24 cellular contexts compared by ENCODE assay signal in genomic region chr15:70717237-70717793, GRCh38. TPM values are rescaled to one million over a fixed set of nuclear protein-coding genes. Genes with fewer than 3 reads are reported as not detected.
DNase-seq lines count a peak whose midpoint lies in the region; TF ChIP-seq lines count a peak whose summit lies in the region.
"Had no signal": no experiment of that assay in that cellular context is flagged by ENCODE, and none has a peak within 500 bp of the region (broad histone marks: within the 10 kb centered on the region; RNA-seq: fewer than 3 reads in every experiment).

No MANE protein-coding gene starts in this region.

- no peak for TF ChIP-seq POLR2A in breast epithelium (IDR thresholded peaks at IDR 0.05)
- TF ChIP-seq POLR2A in vagina (IDR thresholded peaks at IDR 0.05): no peak

- H2AFZ ChIP-seq in mammary epithelial cell (ENCODE audit: low read depth, low read length) (no peak overlapping the region), fibroblast of lung (ENCODE audit: low read length) (no peak overlapping the region)
- H2AFZ ChIP-seq: neural progenitor cell had no signal

- H3K9me3 ChIP-seq in breast epithelium (no peaks in the 10 kb centered on the region), mammary epithelial cell (replicated peaks; ENCODE audit: insufficient read depth, low read length) (no peaks in the 10 kb centered on the region), fibroblast of lung (ENCODE audit: control insufficient read depth, insufficient read depth, low read depth, low read length) (no peaks in the 10 kb centered on the region), vagina (no peaks in the 10 kb centered on the region)
- H3K9me3 ChIP-seq: Peyer's patch, SK-N-SH had no signal

- H3K27ac ChIP-seq in breast epithelium (peak overlapping the region; percentile 59 to 61), mammary epithelial cell (ENCODE audit: insufficient read depth, low read depth, low read length) (no peak overlapping the region), fibroblast of lung (ENCODE audit: insufficient read depth, low read length) (no peak overlapping the region), rectal smooth muscle tissue (ENCODE audit: low read depth, low read length) (peak overlapping the region; percentile 40), vagina (peak overlapping the region; percentile 17)
- H3K27ac ChIP-seq: neural progenitor cell had no signal

- H3K36me3 ChIP-seq in breast epithelium: no peaks in the 10 kb centered on the region
- no peaks in the 10 kb centered on the region for H3K36me3 ChIP-seq in mammary epithelial cell (ENCODE audit: insufficient read depth, low read length)
- H3K36me3 ChIP-seq in fibroblast of lung (ENCODE audit: control insufficient read depth, insufficient read depth, low read length): peaks cover 2% of the 10 kb centered on the region
- H3K36me3 ChIP-seq in rectal smooth muscle tissue (ENCODE audit: control insufficient read depth, insufficient read depth, low read length): no peaks in the 10 kb centered on the region
- H3K36me3 ChIP-seq in vagina: no peaks in the 10 kb centered on the region
- H3K36me3 ChIP-seq: neural progenitor cell, Peyer's patch had no signal

- no peak overlapping the region for H3K4me3 ChIP-seq in breast epithelium
- H3K4me3 ChIP-seq in mammary epithelial cell (replicated peaks in 1 of 3; ENCODE audit: insufficient read depth in 1 of 3, low read depth in 2 of 3, low read length in 3 of 3): no peak overlapping the region
- no peak overlapping the region for H3K4me3 ChIP-seq in fibroblast of lung (replicated peaks in 1 of 4; ENCODE audit: control extremely low read depth in 1 of 4, insufficient read depth in 1 of 4, low read depth in 3 of 4, low read length in 4 of 4)
- no peak overlapping the region for H3K4me3 ChIP-seq in rectal smooth muscle tissue (ENCODE audit: low read length)
- no peak overlapping the region for H3K4me3 ChIP-seq in vagina
- H3K4me3 ChIP-seq: neural progenitor cell, Peyer's patch had no signal

- H3K4me1 ChIP-seq in breast epithelium: peaks cover 7 to 23% of the 10 kb centered on the region in 2 donors
- H3K4me1 ChIP-seq in mammary epithelial cell (ENCODE audit: insufficient read depth, low read length): peaks cover 20% of the 10 kb centered on the region
- H3K4me1 ChIP-seq in fibroblast of lung (ENCODE audit: control insufficient read depth, extremely low read depth, insufficient read depth, low read length): peaks cover 20% of the 10 kb centered on the region
- peaks cover 19% of the 10 kb centered on the region for H3K4me1 ChIP-seq in rectal smooth muscle tissue (ENCODE audit: control insufficient read depth, insufficient read depth, low read length)
- H3K4me1 ChIP-seq in vagina: peaks cover 68% of the 10 kb centered on the region

- in situ Hi-C loops in mammary epithelial cell (cut with MboI; ENCODE audit: low sequenced_read_pairs in 2 of 2) (no loop called here), ACHN (cut with HindIII; ENCODE audit: low pct_ligation_motif_present, low pct_unique_long_range_greater_than_20kb, low sequenced_read_pairs) (no loop called here)

- H4K20me1 ChIP-seq in mammary epithelial cell (ENCODE audit: insufficient read depth, low read length) (no peaks in the 10 kb centered on the region), fibroblast of lung (ENCODE audit: control insufficient read depth, extremely low read depth, insufficient read depth, low read length) (peaks cover 4% of the 10 kb centered on the region)

- H3K9ac ChIP-seq in mammary epithelial cell (ENCODE audit: insufficient read depth, low read length) (no peak overlapping the region), fibroblast of lung (ENCODE audit: insufficient read depth, low read length) (no peak overlapping the region), rectal smooth muscle tissue (ENCODE audit: low read length) (no peak overlapping the region)
- H3K9ac ChIP-seq: neural progenitor cell, SK-N-SH had no signal

- DNase-seq in breast epithelium (ENCODE audit: low spot score in 2 of 2) (no peak), mammary epithelial cell (no peak), fibroblast of lung (ENCODE audit: low read depth in 2 of 2) (peak in 1 of 2 donors; percentile 42), vagina (ENCODE audit: extremely low spot score in 2 of 2) (no peak), ACHN (no peak)
- DNase-seq in stimulated activated naive CD4-positive, alpha-beta T cell treated with Interleukin-2 at 50 U/mL for 16 hours (lab: John Stamatoyannopoulos, UW): no peak
- no peak for DNase-seq in activated CD4-positive, CD25-positive, alpha-beta regulatory T cell (lab: John Stamatoyannopoulos, UW)
- DNase-seq: activated CD4-positive, alpha-beta memory T cell treated with anti-CD3 and anti-CD28 coated beads for 36 hours; activated gamma-delta T cell treated with Interleukin-2 at 50 U/mL for 16 hours; activated T-cell treated with anti-CD3 and anti-CD28 coated beads for 4 hours; amniotic stem cell; EL; glutamatergic neuron; H9; Kasumi-1; NCI-H1092 treated with DMSO at 0.1 percent for 48 hours; NCI-H2029 treated with DMSO at 0.1 percent for 48 hours; NCI-H446; Peyer's patch; retina; SK-N-SH; stimulated activated CD4-positive, alpha-beta T cell treated with anti-CD3 and anti-CD28 coated beads, Interleukin-15, amount 100 ng/mL, for 24 hours had no signal

- BruUV-seq in mammary epithelial cell (replicated peaks; lab: Mats Ljungman, UMichigan): no TSS peak

- dilution Hi-C loops in mammary epithelial cell (cut with HindIII; ENCODE audit: low sequenced_read_pairs): no loop called here

- intact Hi-C loops in breast epithelium (cut with DNase I; ENCODE audit: low total_unique reads) (no loop called here), mammary epithelial cell (cut with micrococcal nuclease) (no loop called here), vagina (cut with DNase I) (no loop called here)

- CTCF ChIA-PET in mammary epithelial cell (lab: Charles Lee; ENCODE audit: low non-redundant PET): no interaction called here

- H3K79me2 ChIP-seq in mammary epithelial cell (ENCODE audit: insufficient read depth, low read length) (peaks cover 29% of the 10 kb centered on the region), fibroblast of lung (ENCODE audit: control insufficient read depth, insufficient read depth, low read length) (peaks cover 89% of the 10 kb centered on the region)

- TF ChIP-seq CTCF in breast epithelium (IDR thresholded peaks at IDR 0.05) (no peak), mammary epithelial cell (conservative IDR thresholded peaks at IDR 0.05 in 1 of 2, IDR thresholded peaks at IDR 0.05 in 1 of 2; ENCODE audit: extremely low read depth in 1 of 2, insufficient read depth in 1 of 2, low read depth in 1 of 2, low read length in 2 of 2) (no peak), fibroblast of lung (conservative IDR thresholded peaks at IDR 0.05 in 1 of 2, IDR thresholded peaks at IDR 0.05 in 1 of 2; ENCODE audit: low read depth in 1 of 2, low read length in 2 of 2) (no peak), vagina (IDR thresholded peaks at IDR 0.05) (no peak)

- H3K27me3 ChIP-seq in breast epithelium: no peaks in the 10 kb centered on the region
- no peaks in the 10 kb centered on the region for H3K27me3 ChIP-seq in mammary epithelial cell (ENCODE audit: insufficient read depth, low read length)
- H3K27me3 ChIP-seq in fibroblast of lung (ENCODE audit: control insufficient read depth, insufficient read depth, low read length): no peaks in the 10 kb centered on the region
- no peaks in the 10 kb centered on the region for H3K27me3 ChIP-seq in rectal smooth muscle tissue (ENCODE audit: control insufficient read depth, insufficient read depth, low read length)
- no peaks in the 10 kb centered on the region for H3K27me3 ChIP-seq in vagina
- H3K27me3 ChIP-seq: neural progenitor cell, Peyer's patch had no signal

- H3K4me2 ChIP-seq in mammary epithelial cell (ENCODE audit: insufficient read depth, low read depth, low read length) (no peak overlapping the region), fibroblast of lung (ENCODE audit: extremely low read depth, insufficient read depth, low read length) (peak overlapping the region; percentile 15)
- H3K4me2 ChIP-seq: neural progenitor cell, SK-N-SH had no signal

RNA-seq across cellular contexts. Expression of gene UACA, which starts 46.0 kb away (rescaled TPM):
- total RNA-seq in breast epithelium: 100 to 1,000 TPM in 1 of 3 donors, 10 to 100 TPM in 2; 68.5 to 144 (median 71.7) TPM
- total RNA-seq in mammary epithelial cell: 10 to 100 TPM; 19.2 to 39.6 TPM
- 19.0 TPM for polyA plus RNA-seq in mammary epithelial cell
- 81.9 TPM for polyA minus RNA-seq in mammary epithelial cell
- total RNA-seq in fibroblast of lung: 107 and 187 TPM in 2 replicates
- polyA plus RNA-seq in fibroblast of lung: 136 and 170 TPM in 2 replicates
- polyA plus RNA-seq in fibroblast of lung (2012): 242 and 250 TPM in 2 replicates
- 571 and 816 TPM in 2 replicates for polyA minus RNA-seq in fibroblast of lung (ENCODE audit: low replicate concordance)
- total RNA-seq in vagina: 40.3 TPM

Comparison
In these comparisons a context has a peak if more than half of its experiments do, and no peak if none do; other contexts are left out.
1. H3K27ac ChIP-seq: peak in breast epithelium (2 of 2), rectal smooth muscle tissue (single experiment) and vagina (single experiment); none in mammary epithelial cell (single experiment) and fibroblast of lung (single experiment).